In the genomic region with DNA sequence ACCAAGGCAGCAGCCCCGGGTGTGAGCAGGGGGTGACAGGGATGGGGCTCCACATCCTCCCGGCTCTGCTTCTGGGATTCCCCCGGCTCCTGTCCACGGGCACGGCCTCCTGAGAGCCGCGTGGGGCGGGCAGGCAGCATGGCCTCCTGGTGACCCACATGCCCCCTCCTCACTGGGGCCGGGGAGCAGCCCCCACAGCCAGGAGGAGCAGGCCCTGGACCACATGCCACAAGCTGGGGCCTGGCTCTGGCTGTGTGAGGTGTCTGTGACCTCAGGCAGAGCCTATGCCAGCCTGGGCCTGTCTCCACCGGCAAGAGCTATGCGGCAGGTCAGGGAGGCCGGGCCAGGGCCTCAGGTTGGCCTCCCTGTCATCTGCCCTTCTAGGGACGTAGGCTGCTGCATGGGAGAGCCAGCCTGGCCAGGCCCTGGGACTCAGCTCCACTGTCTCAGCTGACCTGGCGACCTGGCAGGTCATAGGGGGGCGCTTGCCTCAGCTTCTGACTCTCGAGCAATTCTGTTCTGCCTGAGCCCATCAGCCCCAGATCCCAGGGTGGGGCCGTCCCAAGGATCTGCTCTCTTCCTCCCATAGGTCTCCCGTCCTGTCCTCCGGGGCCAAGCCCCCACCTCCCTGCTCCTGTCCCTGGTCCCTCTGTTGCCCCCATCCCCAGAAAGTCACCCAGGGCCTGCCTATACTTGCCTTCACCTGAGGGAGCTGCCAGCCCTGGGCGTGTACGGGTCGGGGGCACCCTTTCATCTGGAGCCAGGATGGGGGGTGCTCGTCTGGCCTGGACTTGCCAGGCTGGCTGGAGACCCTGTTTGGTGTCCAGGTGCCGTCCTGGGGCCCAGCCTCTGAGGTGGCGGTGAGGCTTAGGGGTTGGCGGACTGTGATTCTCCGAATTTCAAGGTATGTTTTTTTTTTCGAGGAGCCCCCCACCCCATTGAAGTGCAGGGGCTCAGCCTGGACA, we compare ENCODE assay signal across 25 cellular contexts. TPM values are rescaled to one million over a fixed set of nuclear protein-coding genes. Genes with fewer than 3 reads are reported as not detected.
A peak's percentile ranks its signal among the peaks of the same experiment; 100 is the strongest.
DNase-seq lines count a peak whose midpoint lies in the region; ATAC-seq lines count a peak whose summit lies in the region.
"Had no signal": no experiment of that assay in that cellular context is flagged by ENCODE, and none has a peak within 500 bp of the region (broad histone marks: within the 10 kb centered on the region; RNA-seq: fewer than 3 reads in every experiment).

No MANE protein-coding gene starts in this region.

- H2BK15ac ChIP-seq in mesenchymal stem cell (ENCODE audit: low read depth, poor library complexity, severe bottlenecking) = no peak overlapping the region

- no peak overlapping the region for H3K4me2 ChIP-seq in mesenchymal stem cell (ENCODE audit: low read length, poor library complexity, severe bottlenecking)

- H4K8ac ChIP-seq in mesenchymal stem cell (ENCODE audit: low read length) = no peak overlapping the region

- H3K4me1 ChIP-seq in mesenchymal stem cell (ENCODE audit: control insufficient read depth, insufficient read depth, low read depth, low read length) = peaks cover 37% of the 10 kb centered on the region

- intact Hi-C loops in dendritic cell treated with granulocyte-macrophage colony-stimulating factor and Interleukin-4, amounts not matched to agents 40 ng/mL and 50 ng/mL, for 4 days (cut with micrococcal nuclease) = no loop called here

- H3K9me3 ChIP-seq in mesenchymal stem cell (ENCODE audit: control insufficient read depth, low read length) = no peaks in the 10 kb centered on the region
- H3K9me3 ChIP-seq: pancreas had no signal

- H2BK120ac ChIP-seq in mesenchymal stem cell (ENCODE audit: low read depth, low read length) = no peak overlapping the region

- H3K4me3 ChIP-seq in mesenchymal stem cell (ENCODE audit: insufficient read depth in 1 of 2, low read depth in 1 of 2, low read length in 2 of 2) = no peak overlapping the region
- H3K4me3 ChIP-seq: pancreas had no signal

- peak overlapping the region in 1 of 2 experiments; percentile 34 for H2BK12ac ChIP-seq in mesenchymal stem cell (ENCODE audit: low read length in 2 of 2)

- no peak overlapping the region for H3K23ac ChIP-seq in mesenchymal stem cell (ENCODE audit: low read length in 2 of 2)

- H3K27me3 ChIP-seq in mesenchymal stem cell (ENCODE audit: control insufficient read depth in 1 of 2, insufficient read depth in 1 of 2, low read length in 2 of 2) = peaks cover 0 to 6% of the 10 kb centered on the region in 2 experiments
- H3K27me3 ChIP-seq: pancreas had no signal

- H3K4ac ChIP-seq in mesenchymal stem cell (ENCODE audit: low read depth in 1 of 2, low read length in 2 of 2) = no peak overlapping the region

- H3K4me3 Mint-ChIP-seq in stimulated activated naive CD8-positive, alpha-beta T cell treated with anti-CD3 and anti-CD28 coated beads, Interleukin-15, amount 100 ng/mL, for 72 hours = no peak overlapping the region
- H3K4me3 Mint-ChIP-seq in dendritic cell treated with granulocyte-macrophage colony-stimulating factor and Interleukin-4, amounts not matched to agents 40 ng/mL and 50 ng/mL, for 4 days = no peak overlapping the region
- H3K4me3 Mint-ChIP-seq: CD4-positive, alpha-beta memory T cell; naive thymus-derived CD4-positive, alpha-beta T cell; T-cell had no signal

- H2AFZ ChIP-seq in mesenchymal stem cell (ENCODE audit: low read depth, low read length) = no peak overlapping the region

- no peak for DNase-seq in stimulated activated naive CD8-positive, alpha-beta T cell treated with anti-CD3 and anti-CD28 coated beads, Interleukin-15, amount 100 ng/mL, for 72 hours
- no peak for DNase-seq in stimulated activated naive CD8-positive, alpha-beta T cell treated with anti-CD3 and anti-CD28 coated beads, Interleukin-15, Interleukin-2, amounts not matched to agents 100 U/mL and 50 U/mL, for 24 hours
- DNase-seq in mesenchymal stem cell (no peak), cerebellar cortex (ENCODE audit: low spot score) (no peak), NCI-H446 (lab: John Stamatoyannopoulos, UW) (no peak), COR-L47 (lab: John Stamatoyannopoulos, UW) (no peak)
- DNase-seq: activated CD4-positive, alpha-beta T cell treated with anti-CD3 and anti-CD28 coated beads, Interleukin-2, amount 50 U/mL, for 1 hour; activated naive CD4-positive, alpha-beta T cell treated with Interleukin-2 at 50 U/mL for 16 hours; activated T-cell treated with anti-CD3 and anti-CD28 coated beads for 4 hours; CD4-positive, alpha-beta memory T cell; DND-41; effector CD8-positive, alpha-beta T cell; HCEC 1CT; KG1; naive thymus-derived CD4-positive, alpha-beta T cell; NCI-H2029; NK-92 treated with Interleukin-12 subunit alpha and Interleukin-12 subunit beta, amount 100 ng/mL, for 24 hours; RPMI8226; stimulated activated CD4-positive, alpha-beta T cell treated with anti-CD3 and anti-CD28 coated beads, Interleukin-1b, Interleukin-23, amount 100 ng/mL, for 48 hours; stimulated activated naive CD4-positive, alpha-beta T cell; T-cell had no signal

- ATAC-seq in stimulated activated naive CD8-positive, alpha-beta T cell treated with anti-CD3 and anti-CD28 coated beads, Interleukin-15, amount 100 ng/mL, for 72 hours = peak; percentile 5
- no peak for ATAC-seq in stimulated activated naive CD8-positive, alpha-beta T cell treated with anti-CD3 and anti-CD28 coated beads, Interleukin-15, Interleukin-2, amounts not matched to agents 100 U/mL and 50 U/mL, for 24 hours
- no peak for ATAC-seq in GM18907 (IDR thresholded peaks at IDR 0.05; ENCODE audit: unreplicated experiment)
- ATAC-seq: naive thymus-derived CD4-positive, alpha-beta T cell; pancreas; T-cell had no signal

- no peak overlapping the region for H3K9ac ChIP-seq in mesenchymal stem cell (ENCODE audit: low read length)

- H4K91ac ChIP-seq in mesenchymal stem cell (ENCODE audit: low read length) = peak overlapping the region; percentile 18

- peaks cover 4% of the 10 kb centered on the region for H3K36me3 Mint-ChIP-seq in dendritic cell treated with granulocyte-macrophage colony-stimulating factor and Interleukin-4, amounts not matched to agents 40 ng/mL and 50 ng/mL, for 4 days (ENCODE audit: low read depth)
- H3K36me3 Mint-ChIP-seq: CD4-positive, alpha-beta memory T cell; naive thymus-derived CD4-positive, alpha-beta T cell; T-cell had no signal

- peak overlapping the region; percentile 85 for H2AK5ac ChIP-seq in mesenchymal stem cell (ENCODE audit: low read length, severe bottlenecking)

- H3K36me3 ChIP-seq in mesenchymal stem cell (ENCODE audit: control insufficient read depth in 1 of 2, insufficient read depth in 2 of 2, low read depth in 1 of 2, low read length in 2 of 2) = peaks cover 0 to 7% of the 10 kb centered on the region in 2 experiments
- H3K36me3 ChIP-seq: pancreas had no signal

- no peaks in the 10 kb centered on the region for H3K27me3 Mint-ChIP-seq in stimulated activated naive CD8-positive, alpha-beta T cell treated with anti-CD3 and anti-CD28 coated beads, Interleukin-15, amount 100 ng/mL, for 72 hours
- H3K27me3 Mint-ChIP-seq in dendritic cell treated with granulocyte-macrophage colony-stimulating factor and Interleukin-4, amounts not matched to agents 40 ng/mL and 50 ng/mL, for 4 days = peaks cover 16% of the 10 kb centered on the region
- H3K27me3 Mint-ChIP-seq: naive thymus-derived CD4-positive, alpha-beta T cell; T-cell had no signal

- H3K79me1 ChIP-seq in mesenchymal stem cell (replicated peaks; ENCODE audit: low read length, poor library complexity, severe bottlenecking) = no peaks in the 10 kb centered on the region

- H3K27ac Mint-ChIP-seq in stimulated activated naive CD8-positive, alpha-beta T cell treated with anti-CD3 and anti-CD28 coated beads, Interleukin-15, amount 100 ng/mL, for 72 hours = no peak overlapping the region
- H3K27ac Mint-ChIP-seq in dendritic cell treated with granulocyte-macrophage colony-stimulating factor and Interleukin-4, amounts not matched to agents 40 ng/mL and 50 ng/mL, for 4 days = peak overlapping the region; percentile 4
- H3K27ac Mint-ChIP-seq: CD4-positive, alpha-beta memory T cell; naive thymus-derived CD4-positive, alpha-beta T cell; T-cell had no signal

- H3K14ac ChIP-seq in mesenchymal stem cell (ENCODE audit: low read length in 2 of 2) = peak overlapping the region in 1 of 2 experiments; percentile 58

- peaks cover 15% of the 10 kb centered on the region for H3K4me1 Mint-ChIP-seq in stimulated activated naive CD8-positive, alpha-beta T cell treated with anti-CD3 and anti-CD28 coated beads, Interleukin-15, amount 100 ng/mL, for 72 hours
- H3K4me1 Mint-ChIP-seq in dendritic cell treated with granulocyte-macrophage colony-stimulating factor and Interleukin-4, amounts not matched to agents 40 ng/mL and 50 ng/mL, for 4 days (ENCODE audit: low read depth) = peaks cover 5% of the 10 kb centered on the region

- WGBS in mesenchymal stem cell = 87% methylated on average over 24 of the region's 28 CpGs

- no peak overlapping the region for H3K27ac ChIP-seq in mesenchymal stem cell (ENCODE audit: low read length, poor library complexity, severe bottlenecking)
- H3K27ac ChIP-seq: HL-60 had no signal

- H2BK5ac ChIP-seq in mesenchymal stem cell (ENCODE audit: low read depth, low read length, poor library complexity, severe bottlenecking) = no peak overlapping the region

- peak overlapping the region in 1 of 2 experiments; percentile 44 for H3K18ac ChIP-seq in mesenchymal stem cell (ENCODE audit: low read depth in 1 of 2, low read length in 2 of 2)

- no peaks in the 10 kb centered on the region for H3K9me3 Mint-ChIP-seq in stimulated activated naive CD8-positive, alpha-beta T cell treated with anti-CD3 and anti-CD28 coated beads, Interleukin-15, amount 100 ng/mL, for 72 hours
- no peaks in the 10 kb centered on the region for H3K9me3 Mint-ChIP-seq in dendritic cell treated with granulocyte-macrophage colony-stimulating factor and Interleukin-4, amounts not matched to agents 40 ng/mL and 50 ng/mL, for 4 days
- H3K9me3 Mint-ChIP-seq: CD4-positive, alpha-beta memory T cell; naive thymus-derived CD4-positive, alpha-beta T cell; T-cell had no signal

RNA-seq across cellular contexts. Expression of a gene that starts 3.9 kb away (rescaled TPM):
- 0.39 TPM for polyA plus RNA-seq in mesenchymal stem cell (2013, experiment 1 of 2)
- 0.45 TPM for polyA plus RNA-seq in mesenchymal stem cell (2013, experiment 2 of 2)
- polyA plus RNA-seq: CD4-positive, alpha-beta memory T cell had no signal

RNA-seq across cellular contexts. Expression of a gene that starts 9.9 kb away (rescaled TPM):
- polyA plus RNA-seq in mesenchymal stem cell (2013, experiment 1 of 2) = 7.3 TPM
- polyA plus RNA-seq in mesenchymal stem cell (2013, experiment 2 of 2) = 8.7 TPM

RNA-seq across cellular contexts. Expression of a gene that starts 29.4 kb away (rescaled TPM):
- 12.8 TPM for polyA plus RNA-seq in mesenchymal stem cell (2013, experiment 1 of 2)
- 12.8 TPM for polyA plus RNA-seq in mesenchymal stem cell (2013, experiment 2 of 2)

RNA-seq across cellular contexts. Expression of a gene that starts 55.7 kb away (rescaled TPM):
- polyA plus RNA-seq in mesenchymal stem cell (2013, experiment 1 of 2) = 23.4 TPM
- polyA plus RNA-seq in mesenchymal stem cell (2013, experiment 2 of 2) = 22.7 TPM
